Comparison of ENCODE assay signal across 16 cellular contexts in genomic region chr17:2377659-2378058, GRCh38.
"Had no signal": no experiment of that assay in that cellular context is flagged by ENCODE, and none has a peak within 500 bp of the region (broad histone marks: within the 10 kb centered on the region; RNA-seq: fewer than 3 reads in every experiment).

No MANE protein-coding gene starts in this region.

- H3K4me1 ChIP-seq: upper lobe of right lung had no signal

- H3K9me3 Mint-ChIP-seq: naive thymus-derived CD8-positive, alpha-beta T cell; stimulated activated naive CD8-positive, alpha-beta T cell treated with anti-CD3 and anti-CD28 coated beads, Interleukin-15, Interleukin-2, amounts not matched to agents 100 ng/mL and 50 ng/mL, for 24 hours had no signal

- FAIRE-seq: kidney, small intestine had no signal

- H3K27me3 ChIP-seq: esophagus squamous epithelium, gastroesophageal sphincter, ovary, right atrium auricular region, testis, tibial nerve, upper lobe of right lung, vagina had no signal

- H3K36me3 ChIP-seq: ovary had no signal

- H3K27ac Mint-ChIP-seq: stimulated activated naive CD8-positive, alpha-beta T cell treated with anti-CD3 and anti-CD28 coated beads, Interleukin-15, Interleukin-2, amounts not matched to agents 100 ng/mL and 50 ng/mL, for 24 hours had no signal

- H3K4me3 Mint-ChIP-seq: naive thymus-derived CD8-positive, alpha-beta T cell; stimulated activated naive CD8-positive, alpha-beta T cell treated with anti-CD3 and anti-CD28 coated beads, Interleukin-15, Interleukin-2, amounts not matched to agents 100 ng/mL and 50 ng/mL, for 24 hours had no signal

- H3K27me3 Mint-ChIP-seq: naive thymus-derived CD8-positive, alpha-beta T cell; stimulated activated naive CD8-positive, alpha-beta T cell treated with anti-CD3 and anti-CD28 coated beads, Interleukin-15, Interleukin-2, amounts not matched to agents 100 ng/mL and 50 ng/mL, for 24 hours had no signal

- ATAC-seq: gastroesophageal sphincter; mucosa of descending colon; naive thymus-derived CD8-positive, alpha-beta T cell; upper lobe of right lung had no signal

- H3K9me3 ChIP-seq: esophagus squamous epithelium, gastroesophageal sphincter, mucosa of descending colon, ovary, right atrium auricular region, testis, tibial nerve, upper lobe of right lung, vagina had no signal

- H3K4me3 ChIP-seq: esophagus squamous epithelium, gastroesophageal sphincter, mucosa of descending colon, ovary, right atrium auricular region, testis, tibial nerve, upper lobe of right lung, vagina had no signal

- DNase-seq: esophagus squamous epithelium; foreskin fibroblast; kidney; left colon; mucosa of descending colon; naive thymus-derived CD8-positive, alpha-beta T cell; ovary; small intestine; stimulated activated CD4-positive, alpha-beta T cell treated with anti-CD3 and anti-CD28 coated beads, Interleukin-12 subunit alpha, Interleukin-12 subunit beta, amount 100 ng/mL, for 4 hours; testis; upper lobe of right lung had no signal

- H3K27ac ChIP-seq: esophagus squamous epithelium, gastroesophageal sphincter, ovary, right atrium auricular region, testis, tibial nerve, upper lobe of right lung, vagina had no signal
